In the genomic region with DNA sequence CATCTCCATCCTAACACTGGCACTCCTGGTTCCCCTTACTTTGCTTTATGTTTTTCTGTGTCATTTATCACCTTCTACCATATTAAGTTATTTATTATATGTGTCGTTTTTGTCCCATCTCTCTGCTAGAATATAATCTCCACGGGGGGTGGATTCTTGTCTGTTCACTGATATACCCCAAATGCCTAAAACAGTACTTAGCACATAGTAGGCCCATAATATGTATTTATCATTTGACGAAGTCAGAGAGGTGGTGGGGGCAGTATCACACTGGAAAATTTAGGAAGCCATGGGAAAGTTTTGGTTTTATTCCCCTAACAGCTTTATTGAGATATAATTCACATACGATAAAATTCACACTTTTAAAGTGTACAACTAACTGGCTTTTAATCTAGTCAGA, we compare ENCODE assay signal across 20 cellular contexts.
"Had no signal": no experiment of that assay in that cellular context is flagged by ENCODE, and none has a peak within 500 bp of the region (broad histone marks: within the 10 kb centered on the region; RNA-seq: fewer than 3 reads in every experiment).

No MANE protein-coding gene starts in this region.

- DNase-seq: colonic mucosa; dermis blood vessel endothelial cell; erythroblast; heart left ventricle; hypothalamus; kidney glomerular epithelial cell; naive thymus-derived CD8-positive, alpha-beta T cell; posterior cingulate gyrus; stimulated activated CD4-positive, alpha-beta T cell treated with anti-CD3 and anti-CD28 coated beads, Interleukin-4, amount 100 ng/mL, for 1 hour; stimulated activated CD8-positive, alpha-beta memory T cell treated with anti-CD3 and anti-CD28 coated beads, Interleukin-4, amount 100 ng/mL, for 48 hours; stimulated activated naive CD8-positive, alpha-beta T cell treated with anti-CD3 and anti-CD28 coated beads, Interleukin-15, Interleukin-2, amounts not matched to agents 100 U/mL and 50 U/mL, for 24 hours; thyroid gland had no signal

- H3K27ac ChIP-seq: colonic mucosa, heart left ventricle, neutrophil, suprapubic skin, thyroid gland had no signal

- H3K4me1 ChIP-seq: colonic mucosa, heart left ventricle, suprapubic skin, thyroid gland had no signal

- H3K27me3 Mint-ChIP-seq: naive thymus-derived CD8-positive, alpha-beta T cell; type B pancreatic cell had no signal

- H3K9me3 Mint-ChIP-seq: stimulated activated effector memory CD8-positive, alpha-beta T cell treated with anti-CD3 and anti-CD28 coated beads, Interleukin-12 subunit alpha, Interleukin-12 subunit beta, amount 100 ng/mL, for 72 hours; type B pancreatic cell had no signal

- H3K9me3 ChIP-seq: colonic mucosa, heart left ventricle, neutrophil, suprapubic skin, thyroid gland had no signal

- FAIRE-seq: frontal cortex, islet of Langerhans, urothelium cell line had no signal

- H3K27me3 ChIP-seq: colonic mucosa, heart left ventricle, neutrophil, suprapubic skin, thyroid gland had no signal

- H3K4me2 ChIP-seq: smooth muscle cell had no signal

- ATAC-seq: heart left ventricle; naive thymus-derived CD8-positive, alpha-beta T cell; stimulated activated effector memory CD8-positive, alpha-beta T cell treated with anti-CD3 and anti-CD28 coated beads, Interleukin-12 subunit alpha, Interleukin-12 subunit beta, amount 100 ng/mL, for 72 hours; stimulated activated naive CD8-positive, alpha-beta T cell treated with anti-CD3 and anti-CD28 coated beads, Interleukin-15, Interleukin-2, amounts not matched to agents 100 U/mL and 50 U/mL, for 24 hours had no signal

- H3K27ac Mint-ChIP-seq: stimulated activated effector memory CD8-positive, alpha-beta T cell treated with anti-CD3 and anti-CD28 coated beads, Interleukin-12 subunit alpha, Interleukin-12 subunit beta, amount 100 ng/mL, for 72 hours; type B pancreatic cell had no signal

- H3K36me3 ChIP-seq: colonic mucosa had no signal

- H3K4me1 Mint-ChIP-seq: naive thymus-derived CD8-positive, alpha-beta T cell; stimulated activated effector memory CD8-positive, alpha-beta T cell treated with anti-CD3 and anti-CD28 coated beads, Interleukin-12 subunit alpha, Interleukin-12 subunit beta, amount 100 ng/mL, for 72 hours had no signal

- H3K4me3 Mint-ChIP-seq: naive thymus-derived CD8-positive, alpha-beta T cell; stimulated activated effector memory CD8-positive, alpha-beta T cell treated with anti-CD3 and anti-CD28 coated beads, Interleukin-12 subunit alpha, Interleukin-12 subunit beta, amount 100 ng/mL, for 72 hours; type B pancreatic cell had no signal

- H3K4me3 ChIP-seq: colonic mucosa, heart left ventricle, smooth muscle cell, suprapubic skin, thyroid gland had no signal
